Comparison of ENCODE assay signal across 26 cellular contexts in genomic region chr9:103617046-103617445, GRCh38.
"Had no signal": no experiment of that assay in that cellular context is flagged by ENCODE, and none has a peak within 500 bp of the region (broad histone marks: within the 10 kb centered on the region; RNA-seq: fewer than 3 reads in every experiment).

No MANE protein-coding gene starts in this region.

- H3K27me3 ChIP-seq: breast epithelium, colonic mucosa, gastroesophageal sphincter, neutrophil, sigmoid colon, tibial artery, upper lobe of right lung had no signal

- DNase-seq: activated CD4-positive, alpha-beta memory T cell treated with anti-CD3 and anti-CD28 coated beads for 36 hours; activated CD4-positive, alpha-beta T cell treated with anti-CD3 and anti-CD28 coated beads, Interleukin-2, amount 10 ng/mL, durations not matched to agents 24 days and 14 days; activated CD4-positive, CD25-positive, alpha-beta regulatory T cell treated with anti-CD3 and anti-CD28 coated beads, Interleukin-2, amount 50 U/mL, for 72 hours; activated CD8-positive, alpha-beta memory T cell treated with anti-CD3 and anti-CD28 coated beads, Interleukin-2, amount 50 U/mL, for 48 hours; activated naive CD8-positive, alpha-beta T cell treated with anti-CD3 and anti-CD28 coated beads, Interleukin-2, amount 50 U/mL, for 24 hours; activated T-cell treated with anti-CD3 and anti-CD28 coated beads, Interleukin-2, amount 50 U/mL, for 4 hours; amygdala; colonic mucosa; effector memory CD4-positive, alpha-beta T cell; head of caudate nucleus; kidney; lower lobe of right lung; mesendoderm; retina; sigmoid colon; small intestine; stimulated activated CD4-positive, alpha-beta T cell treated with anti-CD3 and anti-CD28 coated beads, Interleukin-4, amount 100 ng/mL, for 24 hours; T-helper 17 cell; tibial artery; upper lobe of right lung had no signal

- H3K27ac ChIP-seq: breast epithelium, colonic mucosa, gastroesophageal sphincter, lower lobe of right lung, neutrophil, sigmoid colon, tibial artery, upper lobe of right lung had no signal

- ATAC-seq: activated naive CD8-positive, alpha-beta T cell treated with anti-CD3 and anti-CD28 coated beads, Interleukin-2, amount 50 U/mL, for 24 hours; activated T-cell treated with anti-CD3 and anti-CD28 coated beads, Interleukin-2, amount 50 U/mL, for 4 hours; activated T-helper 17 cell treated with anti-CD3 and anti-CD28 coated beads, Interleukin-2, amount 50 U/mL, for 72 hours; gastroesophageal sphincter; left lobe of liver; lower lobe of right lung; stimulated activated effector memory CD8-positive, alpha-beta T cell treated with anti-CD3 and anti-CD28 coated beads, Interleukin-12 subunit alpha, Interleukin-12 subunit beta, amount 100 ng/mL, for 72 hours; T-helper 17 cell; upper lobe of right lung had no signal
